In the genomic region with DNA sequence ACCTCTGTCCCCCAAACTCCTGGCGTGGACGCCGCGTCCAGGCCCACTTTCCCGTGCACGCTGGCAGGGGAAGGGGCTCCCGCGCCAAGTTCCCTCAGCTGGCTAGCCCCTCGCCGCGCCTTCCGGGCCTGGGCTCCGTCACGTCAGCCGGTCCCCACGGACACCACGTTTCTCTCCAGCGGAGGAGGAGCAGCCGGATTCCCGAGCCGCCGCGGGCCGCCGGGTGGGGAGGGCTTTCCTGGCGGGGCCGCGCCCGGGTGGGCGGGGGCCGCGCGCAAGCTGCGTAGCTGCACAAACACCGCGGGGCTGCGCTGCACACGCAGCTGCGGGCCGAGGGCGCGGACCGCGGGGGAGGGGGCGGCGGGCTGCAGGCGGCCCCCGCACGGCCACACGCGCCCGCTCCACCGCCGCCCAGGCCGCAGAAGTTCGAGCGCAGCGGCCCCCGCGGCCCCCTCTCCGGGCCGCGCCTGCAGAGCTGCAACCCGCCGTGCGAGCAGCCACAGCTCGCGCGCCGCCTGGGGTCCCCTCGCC, we compare ENCODE assay signal across 1 cellular context.
TF ChIP-seq lines count a peak whose summit lies in the region.

No MANE protein-coding gene starts in this region.

TF ChIP-seq in SK-N-SH treated with all-trans-retinoic acid at 6 μM for 48 hours, 23 proteins besides CTCF, POLR2A, EP300 and RAD21 (continued from another document):
- TF ChIP-seq, protein P1, sequence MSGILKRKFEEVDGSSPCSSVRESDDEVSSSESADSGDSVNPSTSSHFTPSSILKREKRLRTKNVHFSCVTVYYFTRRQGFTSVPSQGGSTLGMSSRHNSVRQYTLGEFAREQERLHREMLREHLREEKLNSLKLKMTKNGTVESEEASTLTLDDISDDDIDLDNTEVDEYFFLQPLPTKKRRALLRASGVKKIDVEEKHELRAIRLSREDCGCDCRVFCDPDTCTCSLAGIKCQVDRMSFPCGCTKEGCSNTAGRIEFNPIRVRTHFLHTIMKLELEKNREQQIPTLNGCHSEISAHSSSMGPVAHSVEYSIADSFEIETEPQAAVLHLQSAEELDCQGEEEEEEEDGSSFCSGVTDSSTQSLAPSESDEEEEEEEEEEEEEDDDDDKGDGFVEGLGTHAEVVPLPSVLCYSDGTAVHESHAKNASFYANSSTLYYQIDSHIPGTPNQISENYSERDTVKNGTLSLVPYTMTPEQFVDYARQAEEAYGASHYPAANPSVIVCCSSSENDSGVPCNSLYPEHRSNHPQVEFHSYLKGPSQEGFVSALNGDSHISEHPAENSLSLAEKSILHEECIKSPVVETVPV (CRISPR knock-in tag; IDR thresholded peaks at IDR 0.05), result no peak
- TF ChIP-seq ZNF565 (CRISPR knock-in tag; conservative IDR thresholded peaks at IDR 0.05; ENCODE audit: low read depth) (no peak), TOX (CRISPR knock-in tag; IDR thresholded peaks at IDR 0.05; ENCODE audit: borderline replicate concordance) (no peak), ZC3H10 (CRISPR knock-in tag; IDR thresholded peaks at IDR 0.05) (no peak), ZNF70 (CRISPR knock-in tag; IDR thresholded peaks at IDR 0.05) (no peak), SNAI2 (CRISPR knock-in tag; IDR thresholded peaks at IDR 0.05) (no peak)
- TF ChIP-seq, protein P2, sequence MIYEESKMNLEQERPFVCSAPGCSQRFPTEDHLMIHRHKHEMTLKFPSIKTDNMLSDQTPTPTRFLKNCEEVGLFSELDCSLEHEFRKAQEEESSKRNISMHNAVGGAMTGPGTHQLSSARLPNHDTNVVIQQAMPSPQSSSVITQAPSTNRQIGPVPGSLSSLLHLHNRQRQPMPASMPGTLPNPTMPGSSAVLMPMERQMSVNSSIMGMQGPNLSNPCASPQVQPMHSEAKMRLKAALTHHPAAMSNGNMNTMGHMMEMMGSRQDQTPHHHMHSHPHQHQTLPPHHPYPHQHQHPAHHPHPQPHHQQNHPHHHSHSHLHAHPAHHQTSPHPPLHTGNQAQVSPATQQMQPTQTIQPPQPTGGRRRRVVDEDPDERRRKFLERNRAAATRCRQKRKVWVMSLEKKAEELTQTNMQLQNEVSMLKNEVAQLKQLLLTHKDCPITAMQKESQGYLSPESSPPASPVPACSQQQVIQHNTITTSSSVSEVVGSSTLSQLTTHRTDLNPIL (CRISPR knock-in tag; IDR thresholded peaks at IDR 0.05; ENCODE audit: low read depth), result no peak
- TF ChIP-seq, protein P3, sequence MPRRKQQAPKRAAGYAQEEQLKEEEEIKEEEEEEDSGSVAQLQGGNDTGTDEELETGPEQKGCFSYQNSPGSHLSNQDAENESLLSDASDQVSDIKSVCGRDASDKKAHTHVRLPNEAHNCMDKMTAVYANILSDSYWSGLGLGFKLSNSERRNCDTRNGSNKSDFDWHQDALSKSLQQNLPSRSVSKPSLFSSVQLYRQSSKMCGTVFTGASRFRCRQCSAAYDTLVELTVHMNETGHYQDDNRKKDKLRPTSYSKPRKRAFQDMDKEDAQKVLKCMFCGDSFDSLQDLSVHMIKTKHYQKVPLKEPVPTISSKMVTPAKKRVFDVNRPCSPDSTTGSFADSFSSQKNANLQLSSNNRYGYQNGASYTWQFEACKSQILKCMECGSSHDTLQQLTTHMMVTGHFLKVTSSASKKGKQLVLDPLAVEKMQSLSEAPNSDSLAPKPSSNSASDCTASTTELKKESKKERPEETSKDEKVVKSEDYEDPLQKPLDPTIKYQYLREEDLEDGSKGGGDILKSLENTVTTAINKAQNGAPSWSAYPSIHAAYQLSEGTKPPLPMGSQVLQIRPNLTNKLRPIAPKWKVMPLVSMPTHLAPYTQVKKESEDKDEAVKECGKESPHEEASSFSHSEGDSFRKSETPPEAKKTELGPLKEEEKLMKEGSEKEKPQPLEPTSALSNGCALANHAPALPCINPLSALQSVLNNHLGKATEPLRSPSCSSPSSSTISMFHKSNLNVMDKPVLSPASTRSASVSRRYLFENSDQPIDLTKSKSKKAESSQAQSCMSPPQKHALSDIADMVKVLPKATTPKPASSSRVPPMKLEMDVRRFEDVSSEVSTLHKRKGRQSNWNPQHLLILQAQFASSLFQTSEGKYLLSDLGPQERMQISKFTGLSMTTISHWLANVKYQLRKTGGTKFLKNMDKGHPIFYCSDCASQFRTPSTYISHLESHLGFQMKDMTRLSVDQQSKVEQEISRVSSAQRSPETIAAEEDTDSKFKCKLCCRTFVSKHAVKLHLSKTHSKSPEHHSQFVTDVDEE (CRISPR knock-in tag; IDR thresholded peaks at IDR 0.05), result no peak
